In genomic region chr17:2955931-2956582, GRCh38 we compare ENCODE assay signal across 11 cellular contexts.
DNase-seq lines count a peak whose midpoint lies in the region; TF ChIP-seq lines count a peak whose summit lies in the region.
"Had no signal": no experiment of that assay in that cellular context is flagged by ENCODE, and none has a peak within 500 bp of the region (broad histone marks: within the 10 kb centered on the region; RNA-seq: fewer than 3 reads in every experiment).

No MANE protein-coding gene starts in this region.

- no peaks in the 10 kb centered on the region for H3K9me2 ChIP-seq in GM23248 (ENCODE audit: insufficient read depth)

- no peaks in the 10 kb centered on the region for H3K79me2 ChIP-seq in GM23248 (ENCODE audit: insufficient read depth)
- no peaks in the 10 kb centered on the region for H3K79me2 ChIP-seq in smooth muscle cell (ENCODE audit: low read depth)

- no peak for TF ChIP-seq CTCF in smooth muscle cell (IDR thresholded peaks at IDR 0.05; ENCODE audit: borderline replicate concordance, insufficient read depth, poor library complexity, severe bottlenecking)
- TF ChIP-seq CTCF in GM10266 (IDR thresholded peaks at IDR 0.05; ENCODE audit: control insufficient read depth, insufficient read depth, low read depth, missing control alignments), result no peak

- H3K27ac ChIP-seq in GM23248 (no peak overlapping the region), epithelial cell of prostate (peak overlapping the region; percentile 92), smooth muscle cell (ENCODE audit: low read depth) (no peak overlapping the region)

- H3K36me3 ChIP-seq in GM23248 (ENCODE audit: low read depth), result no peaks in the 10 kb centered on the region
- H3K36me3 ChIP-seq in smooth muscle cell (ENCODE audit: low read depth), result no peaks in the 10 kb centered on the region
- H3K36me3 ChIP-seq: right atrium auricular region had no signal

- H3K9ac ChIP-seq in GM23248, result no peak overlapping the region
- H3K9ac ChIP-seq in smooth muscle cell (ENCODE audit: low read depth), result no peak overlapping the region

- H3F3A ChIP-seq in GM23248 (ENCODE audit: insufficient read depth) (peaks cover 7% of the 10 kb centered on the region), smooth muscle cell (ENCODE audit: low read depth) (no peaks in the 10 kb centered on the region)

- no peaks in the 10 kb centered on the region for H3K9me3 ChIP-seq in GM23248 (ENCODE audit: low read depth)
- no peaks in the 10 kb centered on the region for H3K9me3 ChIP-seq in smooth muscle cell (replicated peaks; ENCODE audit: low read depth)
- H3K9me3 ChIP-seq: right atrium auricular region had no signal

- no peak overlapping the region for H2AFZ ChIP-seq in GM23248
- no peak overlapping the region for H2AFZ ChIP-seq in smooth muscle cell (ENCODE audit: low read depth)

- in situ Hi-C loops in GM23248 (cut with MboI), result no loop called here

- DNase-seq in GM23248 (no peak), NCI-H82 treated with DMSO at 0.1 percent for 48 hours (lab: John Stamatoyannopoulos, UW; ENCODE audit: unreplicated experiment) (peak; percentile 99), epithelial cell of prostate (ENCODE audit: low read depth, low spot score) (no peak), smooth muscle cell (lab: John Stamatoyannopoulos, UW; ENCODE audit: unreplicated experiment) (no peak), NCI-H1092 (lab: John Stamatoyannopoulos, UW) (no peak), GM10266 (ENCODE audit: extremely low spot score) (no peak)
- no peak for DNase-seq in activated CD4-positive, alpha-beta T cell treated with anti-CD3 and anti-CD28 coated beads for 48 hours
- DNase-seq: activated CD4-positive, alpha-beta T cell treated with anti-CD3 and anti-CD28 coated beads, Interleukin-2, amount 10 ng/mL, durations not matched to agents 24 days and 14 days; NCI-H1930; stimulated activated CD4-positive, alpha-beta T cell treated with anti-CD3 and anti-CD28 coated beads, Interleukin-1b, Interleukin-23, amount 100 ng/mL, for 48 hours had no signal

- H3K4me1 ChIP-seq in GM23248 (ENCODE audit: insufficient read depth) (peaks cover 16% of the 10 kb centered on the region), smooth muscle cell (ENCODE audit: low read depth) (no peaks in the 10 kb centered on the region)

- 94% methylated on average over 17 of the region's 17 CpGs for WGBS in GM23248 (ENCODE audit: low coverage in 1 of 2, low lambda C conversion rate in 2 of 2, missing lambda C conversion rate in 2 of 2), 2 experiments
- WGBS in smooth muscle cell (ENCODE audit: low lambda C conversion rate), result 95% methylated on average over 17 of the region's 17 CpGs

- peak overlapping the region; percentile 73 for H3K4me2 ChIP-seq in GM23248 (ENCODE audit: unreplicated experiment)
- peak overlapping the region; percentile 67 for H3K4me2 ChIP-seq in smooth muscle cell

- H3K27me3 ChIP-seq in GM23248 (replicated peaks; ENCODE audit: insufficient read depth) (no peaks in the 10 kb centered on the region), smooth muscle cell (ENCODE audit: low read depth) (no peaks in the 10 kb centered on the region)
- H3K27me3 ChIP-seq: right atrium auricular region had no signal

- H3K4me3 ChIP-seq in GM23248 (no peak overlapping the region), smooth muscle cell (no peak overlapping the region)
- H3K4me3 ChIP-seq: right atrium auricular region had no signal

- H4K20me1 ChIP-seq in GM23248 (ENCODE audit: insufficient read depth) (no peaks in the 10 kb centered on the region), smooth muscle cell (ENCODE audit: low read depth) (no peaks in the 10 kb centered on the region)
